ENCODE assay signal across 7 cellular contexts in the genomic region with DNA sequence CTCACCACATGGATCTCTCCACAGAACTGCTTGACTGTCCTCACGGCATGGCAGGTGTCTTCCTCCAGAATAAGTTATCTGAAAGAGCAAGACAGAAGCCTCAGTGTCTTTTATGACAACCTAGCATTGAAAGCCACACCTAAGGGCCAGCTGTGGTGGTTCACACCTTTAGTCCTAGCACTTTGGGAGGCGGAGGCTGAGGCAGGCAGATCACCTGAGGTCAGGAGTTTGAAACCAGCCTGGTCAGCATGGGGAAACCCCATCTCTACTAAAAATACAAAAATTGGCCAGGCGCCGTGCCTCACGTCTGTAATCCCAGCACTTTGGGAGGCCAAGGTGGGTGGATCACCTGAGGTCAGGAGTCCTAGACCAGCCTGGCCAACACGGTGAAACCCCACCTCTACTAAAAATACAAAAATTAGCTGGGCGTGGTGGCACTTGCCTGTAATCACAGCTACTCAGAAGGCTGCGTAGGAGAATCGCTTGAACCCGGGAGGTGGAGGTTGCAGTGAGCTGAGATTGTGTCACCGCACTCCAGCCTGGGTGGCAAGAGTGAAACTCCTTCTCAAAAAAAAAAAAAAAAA.
DNase-seq lines count a peak whose midpoint lies in the region; ATAC-seq and TF ChIP-seq lines count a peak whose summit lies in the region.
"Not testable (repeated sequence)": the region's sequence is repeated elsewhere in the genome, so short reads cannot be mapped to it uniquely, and the experiment has no call there.

No MANE protein-coding gene starts in this region.

- H3K79me2 ChIP-seq in mammary epithelial cell (ENCODE audit: insufficient read depth, low read length), result not testable (repeated sequence)

- dilution Hi-C loops in mammary epithelial cell (cut with HindIII; ENCODE audit: low sequenced_read_pairs), result loop anchor here (5.0 kb wide), 3 partner anchors 69 to 249 kb away; no protein-coding TSS in a partner anchor

- not testable (repeated sequence) for H3K9me3 ChIP-seq in BLaER1 treated with 17β-estradiol and CSF1 and Interleukin-3, amounts not matched to agents 10 nM and 100 nM (replicated peaks in 1 of 11); mammary epithelial cell (replicated peaks; ENCODE audit: insufficient read depth, low read length); neuronal stem cell (replicated peaks in 1 of 2; ENCODE audit: control insufficient read depth in 2 of 2, insufficient read depth in 1 of 2, low read depth in 1 of 2, low read length in 2 of 2)

- not testable (repeated sequence) for H3K79me1 ChIP-seq in neuronal stem cell (ENCODE audit: low read depth, low read length)

- 0 out of 22 replicates have a peak overlapping the region, but pooled peaks of 1 of the 11 experiments have one; percentile 10 for H3K9ac ChIP-seq in BLaER1 treated with 17β-estradiol and CSF1 and Interleukin-3, amounts not matched to agents 10 nM and 100 nM
- H3K9ac ChIP-seq in mammary epithelial cell (ENCODE audit: insufficient read depth, low read length); neuronal stem cell (ENCODE audit: low read depth, low read length, poor library complexity): not testable (repeated sequence)

- in situ Hi-C loops in mammary epithelial cell (cut with MboI; ENCODE audit: low sequenced_read_pairs in 2 of 2), result loop anchor here in 1 of 2 donors (10.0 kb wide), 1 partner anchor 252 kb away; the partner anchor contains the start of gene ZFP36L2

- peaks cover 72 to 100% (median 99%) of the 10 kb centered on the region in 10 experiments for H3K4me1 ChIP-seq in BLaER1 treated with 17β-estradiol and CSF1 and Interleukin-3, amounts not matched to agents 10 nM and 100 nM
- peaks cover 56% of the 10 kb centered on the region for H3K4me1 ChIP-seq in mammary epithelial cell (ENCODE audit: insufficient read depth, low read length)
- not testable (repeated sequence) for H3K4me1 ChIP-seq in neuronal stem cell (ENCODE audit: control insufficient read depth in 2 of 2, insufficient read depth in 1 of 2, low read depth in 1 of 2, low read length in 2 of 2)

- DNase-seq in RPMI8226 (peak; percentile 45), cardiac septum (ENCODE audit: low spot score) (peak; percentile 22)
- DNase-seq in mammary epithelial cell; neuronal stem cell (ENCODE audit: low spot score): not testable (repeated sequence)

- not testable (repeated sequence) for H2BK120ac ChIP-seq in neuronal stem cell (ENCODE audit: low read depth, low read length)

- not testable (repeated sequence) for H3K14ac ChIP-seq in neuronal stem cell (ENCODE audit: low read length)

- H3K4me1 Mint-ChIP-seq in activated T-helper 17 cell treated with anti-CD3 and anti-CD28 coated beads, Interleukin-2, amount 50 U/mL, for 72 hours, result not testable (repeated sequence)

- not testable (repeated sequence) for H2BK5ac ChIP-seq in neuronal stem cell (ENCODE audit: low read length)

- not testable (repeated sequence) for H3K27me3 Mint-ChIP-seq in activated T-helper 17 cell treated with anti-CD3 and anti-CD28 coated beads, Interleukin-2, amount 50 U/mL, for 72 hours

- H2AFZ ChIP-seq in mammary epithelial cell (ENCODE audit: low read depth, low read length); neuronal stem cell (ENCODE audit: low read length): not testable (repeated sequence)

- peak overlapping the region in 6 of 11 experiments; percentile 6 to 53 (median 34); a peak in 9 of 22 replicates for H3K27ac ChIP-seq in BLaER1 treated with 17β-estradiol and CSF1 and Interleukin-3, amounts not matched to agents 10 nM and 100 nM
- H3K27ac ChIP-seq in mammary epithelial cell (ENCODE audit: insufficient read depth, low read depth, low read length) (peak overlapping the region; percentile 51), skin epidermis (peak overlapping the region in 14 of 21 experiments; percentile 12 to 79 (median 44))
- not testable (repeated sequence) for H3K27ac ChIP-seq in neuronal stem cell (replicated peaks; ENCODE audit: low read length)

- not testable (repeated sequence) for H3K9me3 Mint-ChIP-seq in activated T-helper 17 cell treated with anti-CD3 and anti-CD28 coated beads, Interleukin-2, amount 50 U/mL, for 72 hours

- H3K4ac ChIP-seq in neuronal stem cell (ENCODE audit: low read length), result not testable (repeated sequence)

- peak overlapping the region in 9 of 11 experiments; percentile 8 to 92 (median 73); a peak in 15 of 22 replicates for H3K4me2 ChIP-seq in BLaER1 treated with 17β-estradiol and CSF1 and Interleukin-3, amounts not matched to agents 10 nM and 100 nM
- peak overlapping the region; percentile 49 for H3K4me2 ChIP-seq in mammary epithelial cell (ENCODE audit: insufficient read depth, low read depth, low read length)
- not testable (repeated sequence) for H3K4me2 ChIP-seq in neuronal stem cell (ENCODE audit: insufficient read depth, low read length, poor library complexity, severe bottlenecking)

- BruUV-seq in mammary epithelial cell (replicated peaks; lab: Mats Ljungman, UMichigan), result not testable (repeated sequence)

- H3K4me3 Mint-ChIP-seq in activated T-helper 17 cell treated with anti-CD3 and anti-CD28 coated beads, Interleukin-2, amount 50 U/mL, for 72 hours, result not testable (repeated sequence)

- H3K27me3 ChIP-seq in BLaER1 treated with 17β-estradiol and CSF1 and Interleukin-3, amounts not matched to agents 10 nM and 100 nM; mammary epithelial cell (ENCODE audit: insufficient read depth, low read length); neuronal stem cell (ENCODE audit: control insufficient read depth in 3 of 3, insufficient read depth in 3 of 3, low read depth in 1 of 3, low read length in 3 of 3): not testable (repeated sequence)

- not testable (repeated sequence) for H3K36me3 Mint-ChIP-seq in activated T-helper 17 cell treated with anti-CD3 and anti-CD28 coated beads, Interleukin-2, amount 50 U/mL, for 72 hours (ENCODE audit: low read depth)

- H4K20me1 ChIP-seq in BLaER1 treated with 17β-estradiol and CSF1 and Interleukin-3, amounts not matched to agents 10 nM and 100 nM; mammary epithelial cell (ENCODE audit: insufficient read depth, low read length): not testable (repeated sequence)

- ATAC-seq in activated T-helper 17 cell treated with anti-CD3 and anti-CD28 coated beads, Interleukin-2, amount 50 U/mL, for 72 hours (replicated peaks), result peak; percentile 26

- H3K4me3 ChIP-seq in BLaER1 treated with 17β-estradiol and CSF1 and Interleukin-3, amounts not matched to agents 10 nM and 100 nM; mammary epithelial cell (replicated peaks in 1 of 3; ENCODE audit: insufficient read depth in 1 of 3, low read depth in 2 of 3, low read length in 3 of 3); neuronal stem cell (ENCODE audit: low read length in 2 of 2); skin epidermis: not testable (repeated sequence)

- not testable (repeated sequence) for H2BK12ac ChIP-seq in neuronal stem cell (ENCODE audit: low read length)

- not testable (repeated sequence) for H3K27ac Mint-ChIP-seq in activated T-helper 17 cell treated with anti-CD3 and anti-CD28 coated beads, Interleukin-2, amount 50 U/mL, for 72 hours

- H4K91ac ChIP-seq in neuronal stem cell (ENCODE audit: low read depth, low read length, poor library complexity), result not testable (repeated sequence)

- CTCF ChIA-PET in mammary epithelial cell (lab: Charles Lee; ENCODE audit: low non-redundant PET), result interaction anchor here (0.8 kb wide), 1 partner anchor 217 kb away, joined by 3 read pairs; no protein-coding TSS in a partner anchor

- intact Hi-C loops in mammary epithelial cell (cut with micrococcal nuclease); cardiac septum (cut with DNase I): not testable (repeated sequence)

- peak overlapping the region; percentile 23 for H3K18ac ChIP-seq in neuronal stem cell (ENCODE audit: low read length)

- not testable (repeated sequence) for H3K23ac ChIP-seq in neuronal stem cell (ENCODE audit: low read depth, low read length, poor library complexity)

- H2BK15ac ChIP-seq in neuronal stem cell (ENCODE audit: low read length), result not testable (repeated sequence)

- H4K8ac ChIP-seq in neuronal stem cell (ENCODE audit: low read depth, low read length), result not testable (repeated sequence)

- TF ChIP-seq CTCF in mammary epithelial cell (conservative IDR thresholded peaks at IDR 0.05 in 1 of 2, IDR thresholded peaks at IDR 0.05 in 1 of 2; ENCODE audit: extremely low read depth in 1 of 2, insufficient read depth in 1 of 2, low read depth in 1 of 2, low read length in 2 of 2), result not testable (repeated sequence)

- H2AK5ac ChIP-seq in neuronal stem cell (ENCODE audit: low read depth, low read length), result not testable (repeated sequence)

- H3K36me3 ChIP-seq in BLaER1 treated with 17β-estradiol and CSF1 and Interleukin-3, amounts not matched to agents 10 nM and 100 nM; mammary epithelial cell (ENCODE audit: insufficient read depth, low read length); neuronal stem cell (replicated peaks in 1 of 2; ENCODE audit: control insufficient read depth in 2 of 2, insufficient read depth in 2 of 2, low read length in 2 of 2): not testable (repeated sequence)

- 100% methylated on average over 7 of the region's 11 CpGs for WGBS in mammary epithelial cell (ENCODE audit: low coverage, missing lambda C conversion rate)
- no CpG with 5 or more reads among the region's 11 CpGs for WGBS in neuronal stem cell (ENCODE audit: extremely low coverage in 2 of 2, insufficient read length in 2 of 2, insufficient replicate concordance in 1 of 2), 2 donors
